ENCODE assay signal across 1 cellular context in genomic region chr1:1199961-1200875, GRCh38.
A peak's percentile ranks its signal among the peaks of the same experiment; 100 is the strongest.
TF ChIP-seq lines count a peak whose summit lies in the region.

No MANE protein-coding gene starts in this region.

TF ChIP-seq in K562, 482 proteins besides CTCF, POLR2A, EP300 and RAD21 (continues in another document):
- no peak for TF ChIP-seq PTRF (tag; IDR thresholded peaks at IDR 0.05)
- TF ChIP-seq JUND (IDR thresholded peaks at IDR 0.05; ENCODE audit: borderline replicate concordance, low read depth, low read length): no peak
- no peak for TF ChIP-seq JUND (tag; IDR thresholded peaks at IDR 0.05; ENCODE audit: borderline replicate concordance, low read depth, low read length)
- peak; percentile 23; the same call in 1 of the 2 replicates for TF ChIP-seq ZNF830 (CRISPR knock-in tag; IDR thresholded peaks at IDR 0.05)
- peak; percentile 39; the same call in 1 of the 2 replicates for TF ChIP-seq ZBTB33 (CRISPR knock-in tag; IDR thresholded peaks at IDR 0.05)
- no peak for TF ChIP-seq MGA (IDR thresholded peaks at IDR 0.05)
- TF ChIP-seq ARID4B (CRISPR knock-in tag; IDR thresholded peaks at IDR 0.05): peak; percentile 42
- no peak for TF ChIP-seq POLR2B (IDR thresholded peaks at IDR 0.05; ENCODE audit: low read depth, partially characterized antibody)
- no peak for TF ChIP-seq THAP7 (CRISPR knock-in tag; IDR thresholded peaks at IDR 0.05)
- no peak for TF ChIP-seq ZNF398 (CRISPR knock-in tag; IDR thresholded peaks at IDR 0.05)
- TF ChIP-seq ZBTB40 (IDR thresholded peaks at IDR 0.05): no peak
- 0 out of 2 replicates have a peak, but pooled peaks have one; percentile 9 for TF ChIP-seq ZBTB40 (CRISPR knock-in tag; IDR thresholded peaks at IDR 0.05)
